Comparison of ENCODE assay signal across 8 cellular contexts in the genomic region with DNA sequence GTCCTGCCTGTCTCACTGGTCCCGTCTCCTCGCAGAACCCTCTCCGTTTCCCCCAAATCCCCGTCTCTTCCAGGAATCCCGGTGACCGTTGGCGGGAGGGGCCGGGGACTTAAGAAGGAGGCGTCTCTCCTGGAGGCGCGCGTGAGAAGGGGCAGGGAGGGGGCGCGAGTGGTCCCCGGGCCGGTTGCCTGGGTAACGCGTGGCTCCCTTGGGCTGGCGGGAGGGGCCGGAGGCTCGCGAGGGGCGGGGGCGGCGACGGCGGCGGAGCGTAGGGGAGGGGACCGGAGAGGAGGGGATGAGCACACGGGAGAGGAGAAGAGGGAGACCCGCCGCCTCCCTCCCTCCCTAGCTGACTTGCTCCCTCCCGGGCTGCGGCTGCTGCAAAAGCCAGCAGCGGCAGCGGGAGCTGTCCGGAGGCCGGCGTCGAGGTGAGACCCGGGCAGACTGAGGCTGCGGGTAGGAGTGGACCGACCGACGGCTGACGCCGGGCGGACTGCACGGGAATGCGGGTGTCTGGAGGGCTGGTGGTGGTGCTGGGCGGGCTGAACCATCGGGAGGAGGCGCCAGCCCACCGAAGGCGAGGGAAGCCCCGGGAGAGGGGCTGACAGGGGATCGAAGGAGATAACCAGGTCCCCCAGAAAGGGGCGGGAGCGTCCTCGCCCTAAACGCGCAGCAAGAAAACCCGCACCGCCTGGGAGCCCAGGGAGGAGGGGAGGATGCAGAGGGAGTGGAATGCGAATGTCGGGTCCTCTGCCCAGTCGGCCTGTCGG. TPM values are rescaled to one million over a fixed set of nuclear protein-coding genes. Genes with fewer than 3 reads are reported as not detected.
DNase-seq lines count a peak whose midpoint lies in the region; ATAC-seq and TF ChIP-seq lines count a peak whose summit lies in the region.

PRRT2 (plus strand) TSS at position 298 of the 770 bp plus-strand sequence. CDS start 862 bp downstream, outside the sequence.

- no peak for TF ChIP-seq CTCF in OCI-LY7 (conservative IDR thresholded peaks at IDR 0.05; ENCODE audit: low read length)

- H3K4me3 ChIP-seq in OCI-LY7 (ENCODE audit: low read depth, low read length, poor library complexity, severe bottlenecking), result peak within 1 kb of the TSS; percentile 83

- intact Hi-C loops in Right ventricle myocardium inferior (cut with DNase I) (loop anchor here (5.0 kb wide), 1 partner anchor 35 kb away; no protein-coding TSS in a partner anchor), cardiac septum (cut with DNase I) (no loop called here), OCI-LY7 (cut with micrococcal nuclease; ENCODE audit: unreplicated experiment) (no loop called here)

- CTCF ChIA-PET in OCI-LY7 (lab: Charles Lee; ENCODE audit: unreplicated experiment), result no interaction called here

- H3K36me3 ChIP-seq in OCI-LY7 (ENCODE audit: insufficient read depth, low read length), result peaks cover 42% of the 10 kb centered on the region

- no peaks in the 10 kb centered on the region for H3K9me2 ChIP-seq in OCI-LY7 (ENCODE audit: insufficient read depth, low read length)

- ATAC-seq in Right ventricle myocardium inferior (no peak), HG03442 (IDR thresholded peaks at IDR 0.05; ENCODE audit: unreplicated experiment) (no peak), GM18909 (IDR thresholded peaks at IDR 0.05; ENCODE audit: poor library complexity, unreplicated experiment) (no peak)

- peak within 1 kb of the TSS; percentile 93 for H3K4me2 ChIP-seq in OCI-LY7 (ENCODE audit: low read length)

- POLR2A ChIA-PET in OCI-LY7 (lab: Charles Lee), result no interaction called here

- BruUV-seq in OCI-LY7 (replicated peaks; lab: Mats Ljungman, UMichigan), result no TSS peak

- peaks cover 53% of the 10 kb centered on the region for H3K4me1 ChIP-seq in OCI-LY7 (ENCODE audit: insufficient read depth, low read length, poor library complexity, severe bottlenecking)

- H2AFZ ChIP-seq in OCI-LY7 (ENCODE audit: low read length), result no peak within 1 kb of the TSS

- H3K79me2 ChIP-seq in OCI-LY7 (ENCODE audit: insufficient read depth, low read depth, low read length), result peaks cover 19% of the 10 kb centered on the region; the same call in 1 of the 2 replicates

- no peak within 1 kb of the TSS for H3K27ac ChIP-seq in OCI-LY7 (ENCODE audit: low read depth, low read length, poor library complexity, severe bottlenecking)

- no peaks in the 10 kb centered on the region for H3K9me3 ChIP-seq in OCI-LY7 (ENCODE audit: low read length)

- peak; percentile 79 for DNase-seq in Right ventricle myocardium inferior (ENCODE audit: missing footprints)
- DNase-seq in cardiac septum (ENCODE audit: low spot score), result no peak
- DNase-seq in OCI-LY7 (ENCODE audit: low spot score), result no peak
- peak in 54 of 58 donors; percentile 39 to 89 (median 70) for DNase-seq in anterior cingulate cortex (lab: John Stamatoyannopoulos, UW)
- DNase-seq in hippocampal formation (lab: John Stamatoyannopoulos, UW), result peak; percentile 57 to 60
- DNase-seq in retina, result peak; percentile 92

- peaks cover 18% of the 10 kb centered on the region for H4K20me1 ChIP-seq in OCI-LY7 (ENCODE audit: insufficient read depth, low read length)

RNA-seq across cellular contexts. Expression of gene PRRT2, which starts in this region (rescaled TPM):
- total RNA-seq in Right ventricle myocardium inferior (3.2 TPM), cardiac septum (2.1 TPM), OCI-LY7 (2022) (3.2 and 3.4 TPM in 2 replicates)
- total RNA-seq in OCI-LY7 (2014; rRNA removed; shearing (Covaris generic)), result 0.09 TPM in 1 of 2 replicates, not detected in the other

Comparison
In these comparisons a context has a peak if more than half of its experiments do, and no peak if none do; other contexts are left out.
1. DNase-seq: peak in Right ventricle myocardium inferior (single experiment), anterior cingulate cortex (54 of 58), hippocampal formation (2 of 2) and retina (single experiment); none in cardiac septum (single experiment) and OCI-LY7 (single experiment).